In the genomic region with DNA sequence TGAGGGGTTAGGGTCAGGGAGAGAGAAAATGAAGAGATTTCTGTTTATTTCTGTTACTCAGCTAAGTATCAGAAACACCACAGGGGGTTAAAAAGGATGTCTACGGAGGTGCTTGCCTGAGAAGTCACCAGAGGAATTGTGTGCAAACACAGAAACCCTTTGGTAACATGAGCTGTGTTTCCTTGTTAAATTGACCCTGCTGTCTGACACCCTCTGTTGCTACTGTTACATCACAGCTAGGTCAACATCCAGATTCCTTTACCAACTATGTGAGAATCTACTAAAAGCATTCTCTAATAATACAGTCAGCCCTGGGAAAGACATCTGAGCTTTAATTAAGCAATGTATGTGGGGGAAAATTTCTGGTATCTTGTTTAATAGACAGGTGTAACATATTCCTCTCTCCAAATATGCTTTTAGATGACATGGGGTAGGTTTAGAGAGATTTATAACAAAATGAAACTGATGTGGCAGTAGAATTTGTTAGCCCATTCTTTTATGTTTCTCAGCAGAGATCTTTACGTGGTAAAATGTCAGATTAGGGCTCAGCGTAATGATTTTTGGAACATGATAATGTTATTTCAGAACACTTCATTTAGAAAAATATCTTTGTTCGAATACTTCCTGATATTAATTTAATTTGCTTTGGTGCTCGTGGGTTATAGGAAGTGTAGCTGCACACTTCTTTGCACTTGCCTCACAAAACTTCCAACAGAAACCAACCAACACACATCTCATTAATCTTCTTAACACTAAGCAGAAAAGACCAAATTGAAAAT, we compare ENCODE assay signal across 4 cellular contexts.
TF ChIP-seq lines count a peak whose summit lies in the region.

No MANE protein-coding gene starts in this region.

TF ChIP-seq in A549, 52 proteins besides CTCF, POLR2A, EP300 and RAD21 (continues in another document):
- TF ChIP-seq FOSL2 (IDR thresholded peaks at IDR 0.05) = 0 out of 2 replicates have a peak, but pooled peaks have one; percentile 28
- TF ChIP-seq FOSL2 (CRISPR knock-in tag; IDR thresholded peaks at IDR 0.05) = peak; percentile 91
- TF ChIP-seq NPAS2 (CRISPR knock-in tag; IDR thresholded peaks at IDR 0.05; ENCODE audit: borderline replicate concordance) = no peak
- TF ChIP-seq JUN (IDR thresholded peaks at IDR 0.05) = peak; percentile 92 to 95
- TF ChIP-seq, protein P1, sequence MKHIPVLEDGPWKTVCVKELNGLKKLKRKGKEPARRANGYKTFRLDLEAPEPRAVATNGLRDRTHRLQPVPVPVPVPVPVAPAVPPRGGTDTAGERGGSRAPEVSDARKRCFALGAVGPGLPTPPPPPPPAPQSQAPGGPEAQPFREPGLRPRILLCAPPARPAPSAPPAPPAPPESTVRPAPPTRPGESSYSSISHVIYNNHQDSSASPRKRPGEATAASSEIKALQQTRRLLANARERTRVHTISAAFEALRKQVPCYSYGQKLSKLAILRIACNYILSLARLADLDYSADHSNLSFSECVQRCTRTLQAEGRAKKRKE (CRISPR knock-in tag; IDR thresholded peaks at IDR 0.05; ENCODE audit: low read depth) = no peak
- peak; percentile 90 for TF ChIP-seq GATA3 (IDR thresholded peaks at IDR 0.05; ENCODE audit: borderline replicate concordance)
- peak; percentile 41; the same call in 1 of the 2 replicates for TF ChIP-seq RARB (CRISPR knock-in tag; IDR thresholded peaks at IDR 0.05)
- no peak for TF ChIP-seq RFX5 (IDR thresholded peaks at IDR 0.05)
- TF ChIP-seq, protein P2, sequence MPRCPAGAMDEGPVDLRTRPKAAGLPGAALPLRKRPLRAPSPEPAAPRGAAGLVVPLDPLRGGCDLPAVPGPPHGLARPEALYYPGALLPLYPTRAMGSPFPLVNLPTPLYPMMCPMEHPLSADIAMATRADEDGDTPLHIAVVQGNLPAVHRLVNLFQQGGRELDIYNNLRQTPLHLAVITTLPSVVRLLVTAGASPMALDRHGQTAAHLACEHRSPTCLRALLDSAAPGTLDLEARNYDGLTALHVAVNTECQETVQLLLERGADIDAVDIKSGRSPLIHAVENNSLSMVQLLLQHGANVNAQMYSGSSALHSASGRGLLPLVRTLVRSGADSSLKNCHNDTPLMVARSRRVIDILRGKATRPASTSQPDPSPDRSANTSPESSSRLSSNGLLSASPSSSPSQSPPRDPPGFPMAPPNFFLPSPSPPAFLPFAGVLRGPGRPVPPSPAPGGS (IDR thresholded peaks at IDR 0.05) = peak; percentile 74; the same call in 1 of the 3 replicates
- TF ChIP-seq JUNB (IDR thresholded peaks at IDR 0.05) = peak; percentile 85
- no peak for TF ChIP-seq POLR2AphosphoS2 (conservative IDR thresholded peaks at IDR 0.05; ENCODE audit: low read length)

TF ChIP-seq in HCT116, 20 proteins besides CTCF, POLR2A, EP300 and RAD21:
- peak; percentile 64 for TF ChIP-seq TCF7L2 (IDR thresholded peaks at IDR 0.05; ENCODE audit: borderline replicate concordance, extremely low read depth, insufficient read depth, insufficient read length)
- no peak for TF ChIP-seq ZNF274 (IDR thresholded peaks at IDR 0.05; ENCODE audit: low read depth, low read length)
- TF ChIP-seq, protein P3, sequence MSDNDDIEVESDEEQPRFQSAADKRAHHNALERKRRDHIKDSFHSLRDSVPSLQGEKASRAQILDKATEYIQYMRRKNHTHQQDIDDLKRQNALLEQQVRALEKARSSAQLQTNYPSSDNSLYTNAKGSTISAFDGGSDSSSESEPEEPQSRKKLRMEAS (IDR thresholded peaks at IDR 0.05) = no peak
- TF ChIP-seq SP1 (IDR thresholded peaks at IDR 0.05; ENCODE audit: low read depth) = 0 out of 2 replicates have a peak, but pooled peaks have one; percentile 9
- peak; percentile 57 for TF ChIP-seq CEBPB (IDR thresholded peaks at IDR 0.05; ENCODE audit: low read depth)
- TF ChIP-seq EGR1 (IDR thresholded peaks at IDR 0.05; ENCODE audit: low read depth) = no peak
- TF ChIP-seq, protein P4, sequence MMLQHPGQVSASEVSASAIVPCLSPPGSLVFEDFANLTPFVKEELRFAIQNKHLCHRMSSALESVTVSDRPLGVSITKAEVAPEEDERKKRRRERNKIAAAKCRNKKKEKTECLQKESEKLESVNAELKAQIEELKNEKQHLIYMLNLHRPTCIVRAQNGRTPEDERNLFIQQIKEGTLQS (IDR thresholded peaks at IDR 0.05) = 0 out of 2 replicates have a peak, but pooled peaks have one; percentile 8

TF ChIP-seq in K562, 482 proteins besides CTCF, POLR2A, EP300 and RAD21:
- TF ChIP-seq ELF4 (CRISPR knock-in tag; IDR thresholded peaks at IDR 0.05) = no peak
- TF ChIP-seq NR2C2 (CRISPR knock-in tag; IDR thresholded peaks at IDR 0.05) = no peak
- 0 out of 2 replicates have a peak, but pooled peaks have one; percentile 25 for TF ChIP-seq NR2C2 (tag; IDR thresholded peaks at IDR 0.05)

TF ChIP-seq in SK-N-SH, 30 proteins besides CTCF, POLR2A, EP300 and RAD21:
- no peak for TF ChIP-seq NFIC (IDR thresholded peaks at IDR 0.05; ENCODE audit: borderline replicate concordance)
- no peak for TF ChIP-seq JUND (IDR thresholded peaks at IDR 0.05)
